Comparison of ENCODE assay signal across 5 cellular contexts in the genomic region with DNA sequence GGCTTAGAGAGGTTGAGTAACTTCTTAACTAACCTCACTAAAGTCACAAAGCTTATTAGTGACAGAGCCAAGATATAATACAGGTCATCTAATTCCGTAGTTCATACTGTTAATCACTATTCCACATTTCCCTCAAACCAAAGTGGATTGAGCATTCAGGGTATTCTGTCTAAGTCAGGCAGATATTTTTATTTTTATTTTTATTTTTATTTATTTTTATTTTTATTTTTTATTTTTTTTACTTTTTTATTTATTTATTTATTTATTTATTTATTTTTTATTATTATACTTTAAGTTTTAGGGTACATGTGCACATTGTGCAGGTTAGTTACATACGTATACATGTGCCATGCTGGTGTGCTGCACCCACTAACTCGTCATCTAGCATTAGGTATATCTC. TPM values are rescaled to one million over a fixed set of nuclear protein-coding genes. Genes with fewer than 3 reads are reported as not detected.
"Had no signal": no experiment of that assay in that cellular context is flagged by ENCODE, and none has a peak within 500 bp of the region (broad histone marks: within the 10 kb centered on the region; RNA-seq: fewer than 3 reads in every experiment).

No MANE protein-coding gene starts in this region.

RNA-seq across cellular contexts. Expression of a gene that starts 48.8 kb away (rescaled TPM):
- total RNA-seq: HT-29, HT1080, IMR-90, K562 had no signal
- polyA plus RNA-seq: IgD-negative memory B cell, IMR-90 had no signal
